Comparison of ENCODE assay signal across 8 cellular contexts in genomic region chr7:149196705-149197171, GRCh38. TPM values are rescaled to one million over a fixed set of nuclear protein-coding genes. Genes with fewer than 3 reads are reported as not detected.
A peak's percentile ranks its signal among the peaks of the same experiment; 100 is the strongest.
DNase-seq lines count a peak whose midpoint lies in the region; ATAC-seq and TF ChIP-seq lines count a peak whose summit lies in the region.

No MANE protein-coding gene starts in this region.

- TF ChIP-seq CTCF in OCI-LY3 (IDR thresholded peaks at IDR 0.05; ENCODE audit: low read depth, low read length) (no peak), colonic mucosa (IDR thresholded peaks at IDR 0.05) (no peak)

- peak overlapping the region; percentile 99 for H3K9ac ChIP-seq in OCI-LY3 (ENCODE audit: low read length)
- H3K9ac ChIP-seq in colonic mucosa (ENCODE audit: low read depth in 2 of 2, low read length in 2 of 2): peak overlapping the region; percentile 65 to 85

- peaks cover 3% of the 10 kb centered on the region; the same call in 1 of the 2 replicates for H4K20me1 ChIP-seq in OCI-LY3 (ENCODE audit: insufficient read depth, low read length)

- ATAC-seq in HG02970 (IDR thresholded peaks at IDR 0.05; ENCODE audit: low FRiP score, unreplicated experiment): no peak

- intact Hi-C loops in colonic mucosa (cut with DNase I): loop anchor here (5.0 kb wide), 1 partner anchor 46 kb away; no protein-coding TSS in a partner anchor

- H3K27me3 ChIP-seq in OCI-LY3 (ENCODE audit: low read depth, low read length) (no peaks in the 10 kb centered on the region), colonic mucosa (no peaks in the 10 kb centered on the region)

- H3K36me3 ChIP-seq in OCI-LY3 (replicated peaks; ENCODE audit: low read depth, low read length) (peaks cover 32% of the 10 kb centered on the region), colonic mucosa (peaks cover 12% of the 10 kb centered on the region)

- peaks cover 19% of the 10 kb centered on the region for H3K4me1 ChIP-seq in OCI-LY3 (ENCODE audit: low read length)
- H3K4me1 ChIP-seq in colonic mucosa: peaks cover 7% of the 10 kb centered on the region

- no peak overlapping the region for H2AFZ ChIP-seq in OCI-LY3 (ENCODE audit: low read depth, low read length)

- peak; percentile 6 for TF ChIP-seq POLR2A in GM19099 (IDR thresholded peaks at IDR 0.05; ENCODE audit: extremely low read depth, insufficient read length, low read depth)

- H3K9me3 ChIP-seq in OCI-LY3 (ENCODE audit: insufficient read depth, low read length): no peaks in the 10 kb centered on the region
- H3K9me3 ChIP-seq in colonic mucosa: no peaks in the 10 kb centered on the region

- H3K27ac ChIP-seq in OCI-LY3 (ENCODE audit: low read length) (peak overlapping the region; percentile 45; the same call in 1 of the 2 replicates), colonic mucosa (peak overlapping the region; percentile 97)

- peak overlapping the region; percentile 98 for H3K4me2 ChIP-seq in OCI-LY3 (ENCODE audit: low read length)

- DNase-seq in AG08395 (ENCODE audit: low spot score) (peak; percentile 43), colonic mucosa (peak; percentile 42), myocyte (ENCODE audit: low read depth) (peak; percentile 23), NCI-H1105 (lab: John Stamatoyannopoulos, UW) (no peak)
- no peak for DNase-seq in NK-92 treated with Interleukin-12 subunit alpha and Interleukin-12 subunit beta, amount 100 ng/mL, for 24 hours (lab: John Stamatoyannopoulos, UW)

- H3K4me3 ChIP-seq in OCI-LY3 (ENCODE audit: low read length) (peak overlapping the region; percentile 96), colonic mucosa (peak overlapping the region; percentile 73)

- peaks cover 32% of the 10 kb centered on the region for H3K79me2 ChIP-seq in OCI-LY3 (ENCODE audit: low read length)

RNA-seq across cellular contexts. Expression of gene ZNF282, which starts 1.4 kb away (rescaled TPM):
- total RNA-seq in colonic mucosa (10 to 100 TPM; 24.1 to 31.5 TPM), myocyte (25.3 and 27.5 TPM in 2 replicates)
- polyA plus RNA-seq in myocyte (2012): 24.5 TPM

RNA-seq across cellular contexts. Expression of gene ZNF212, which starts 42.7 kb away (rescaled TPM):
- total RNA-seq in colonic mucosa (10 to 100 TPM in 1 of 2 donors, 1 to 10 TPM in 1; 9.8 to 10.4 TPM), myocyte (5.9 and 8.0 TPM in 2 replicates)
- 8.7 TPM for polyA plus RNA-seq in myocyte (2012)

RNA-seq across cellular contexts. Expression of gene ZNF398, which starts 49.5 kb away (rescaled TPM):
- 10 to 100 TPM; 10.2 to 12.3 TPM for total RNA-seq in colonic mucosa
- total RNA-seq in myocyte: 17.3 and 21.1 TPM in 2 replicates
- polyA plus RNA-seq in myocyte (2012): 6.4 TPM

Comparison
In these comparisons a context has a peak if more than half of its experiments do, and no peak if none do; other contexts are left out.
1. DNase-seq: peak in AG08395 (single experiment), colonic mucosa (single experiment) and myocyte (single experiment); none in NK-92 treated with Interleukin-12 subunit alpha and Interleukin-12 subunit beta, amount 100 ng/mL, for 24 hours (single experiment) and NCI-H1105 (single experiment).